ENCODE assay signal across 14 cellular contexts in the genomic region with DNA sequence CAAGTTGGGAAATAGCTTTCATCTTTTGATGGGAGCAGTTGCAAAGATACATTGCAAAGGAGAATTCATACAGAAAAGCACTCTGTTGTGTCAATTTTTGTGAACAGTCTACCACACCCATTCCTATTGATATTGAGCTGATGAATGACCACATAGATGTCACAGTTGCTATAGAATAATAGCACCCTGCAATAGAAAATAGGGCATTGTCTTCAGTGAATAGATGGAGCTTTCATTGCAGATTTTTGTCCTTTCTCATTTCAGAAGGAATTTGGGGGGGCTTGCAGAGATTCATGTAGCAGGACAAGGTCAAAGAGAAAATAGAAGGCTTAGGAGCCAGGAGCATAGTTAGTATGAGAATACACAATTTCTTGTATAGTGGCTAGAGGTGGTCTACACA.
DNase-seq lines count a peak whose midpoint lies in the region; ATAC-seq lines count a peak whose summit lies in the region.
"Had no signal": no experiment of that assay in that cellular context is flagged by ENCODE, and none has a peak within 500 bp of the region (broad histone marks: within the 10 kb centered on the region; RNA-seq: fewer than 3 reads in every experiment).

No MANE protein-coding gene starts in this region.

- intact Hi-C loops in left ventricle myocardium superior (cut with micrococcal nuclease), result no loop called here

- no peak for ATAC-seq in left ventricle myocardium superior
- ATAC-seq: CD8-positive, alpha-beta T cell; HCT116 had no signal

- peak; percentile 78 for DNase-seq in globus pallidus (ENCODE audit: low spot score)
- peak; percentile 83 for DNase-seq in pons (ENCODE audit: low spot score)
- DNase-seq in C1 segment of cervical spinal cord (lab: John Stamatoyannopoulos, UW), result no peak
- DNase-seq in SHP77 (lab: John Stamatoyannopoulos, UW), result no peak
- no peak for DNase-seq in HCEC 1CT
- no peak for DNase-seq in left ventricle myocardium superior
- DNase-seq: BE2C; CD8-positive, alpha-beta T cell; COR-L47; DND-41; GDM1 had no signal

- H3K27ac ChIP-seq in angular gyrus (ENCODE audit: low read depth, low read length), result peak overlapping the region; percentile 90
- H3K27ac ChIP-seq: HL-60 had no signal

Comparison
In these comparisons a context has a peak if more than half of its experiments do, and no peak if none do; other contexts are left out.
1. DNase-seq: peak in globus pallidus (single experiment) and pons (single experiment); none in C1 segment of cervical spinal cord (0 of 14), SHP77 (0 of 2), HCEC 1CT (single experiment) and left ventricle myocardium superior (single experiment).